Comparison of ENCODE assay signal across 21 cellular contexts in the genomic region with DNA sequence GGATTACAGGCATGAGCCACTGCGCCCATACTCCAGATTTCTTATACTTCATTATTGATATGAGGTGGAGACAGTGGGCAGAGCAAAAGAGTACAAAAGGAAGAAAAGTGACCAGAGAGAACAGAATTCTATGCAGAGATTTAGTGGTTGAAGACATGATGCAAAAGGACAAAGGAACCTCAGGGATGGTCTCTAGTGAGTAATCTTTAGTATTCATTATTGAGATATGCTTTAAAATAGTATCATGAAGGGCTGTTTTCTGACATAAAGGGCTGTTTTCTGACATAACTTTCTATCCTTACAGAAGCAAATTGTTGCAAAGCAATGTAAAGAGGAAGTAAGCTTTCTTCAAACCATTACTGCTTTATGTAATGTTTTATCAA.
DNase-seq lines count a peak whose midpoint lies in the region; ATAC-seq, FAIRE-seq and TF ChIP-seq lines count a peak whose summit lies in the region.
"Had no signal": no experiment of that assay in that cellular context is flagged by ENCODE, and none has a peak within 500 bp of the region (broad histone marks: within the 10 kb centered on the region; RNA-seq: fewer than 3 reads in every experiment).

No MANE protein-coding gene starts in this region.

- peak in 1 of 2 experiments; percentile 37; a peak in 2 of 6 replicates for ATAC-seq in A549
- no peak for ATAC-seq in GM23338
- ATAC-seq in RWPE2 (ENCODE audit: low read depth): peak; percentile 62
- ATAC-seq: activated naive CD8-positive, alpha-beta T cell treated with anti-CD3 and anti-CD28 coated beads, Interleukin-2, amount 50 U/mL, for 24 hours; heart right ventricle; left ventricle myocardium superior had no signal

- DNase-seq in A549 (ENCODE audit: low read depth in 1 of 2, low spot score in 1 of 2) (no peak), GM23338 (ENCODE audit: low spot score) (no peak), RWPE2 (ENCODE audit: low spot score) (no peak), hepatocyte (ENCODE audit: low spot score) (no peak), DMS79 (lab: John Stamatoyannopoulos, UW) (no peak), activated gamma-delta T cell (lab: John Stamatoyannopoulos, UW) (no peak), vagina (ENCODE audit: extremely low spot score in 2 of 2) (no peak)
- DNase-seq in activated T-helper 1 cell treated with anti-CD3 and anti-CD28 coated beads, Interleukin-12 subunit alpha, Interleukin-12 subunit beta, Interleukin-2, Interleukin-4 antibody, amounts not matched to agents 30 ng/mL and 10 ng/mL and 1 ng/mL, durations not matched to agents 14 hours and 24 hours and 36 hours (ENCODE audit: low spot score): no peak
- DNase-seq: activated CD4-positive, alpha-beta T cell treated with anti-CD3 and anti-CD28 coated beads, Interleukin-2, amount 10 ng/mL, durations not matched to agents 24 days and 14 days; activated naive CD8-positive, alpha-beta T cell treated with anti-CD3 and anti-CD28 coated beads, Interleukin-2, amount 50 U/mL, for 24 hours; CD4-positive, CD25-positive, alpha-beta regulatory T cell; GF-D8; heart right ventricle; immature natural killer cell; left ventricle myocardium superior; NCI-H187; stimulated activated CD4-positive, alpha-beta T cell treated with anti-CD3 and anti-CD28 coated beads, Interleukin-12 subunit alpha, Interleukin-12 subunit beta, amount 100 ng/mL, for 4 hours; stimulated activated CD8-positive, alpha-beta memory T cell treated with anti-CD3 and anti-CD28 coated beads, Interleukin-4, amount 100 ng/mL, for 48 hours; T1000 had no signal

- H3K27me3 Mint-ChIP-seq in GM23338 (ENCODE audit: insufficient read depth, low read depth, poor library complexity): no peaks in the 10 kb centered on the region
- H3K27me3 Mint-ChIP-seq in activated T-helper 1 cell treated with anti-CD3 and anti-CD28 coated beads, Interleukin-12 subunit alpha, Interleukin-12 subunit beta, Interleukin-2, Interleukin-4 antibody, amounts not matched to agents 30 ng/mL and 10 ng/mL and 1 ng/mL, durations not matched to agents 14 hours and 24 hours and 36 hours (ENCODE audit: insufficient read depth): no peaks in the 10 kb centered on the region
- H3K27me3 Mint-ChIP-seq: activated naive CD8-positive, alpha-beta T cell treated with anti-CD3 and anti-CD28 coated beads, Interleukin-2, amount 50 U/mL, for 24 hours; CD4-positive, CD25-positive, alpha-beta regulatory T cell had no signal

- POLR2A ChIA-PET in A549 (lab: Yijun Ruan, JAX): interaction anchor here (0.7 to 0.9 kb wide), 2 partner anchors 21 to 318 kb away, joined by 3 read pairs; no protein-coding TSS in a partner anchor

- H3K9me3 ChIP-seq in A549: no peaks in the 10 kb centered on the region
- no peaks in the 10 kb centered on the region for H3K9me3 ChIP-seq in RWPE2 (ENCODE audit: severe bottlenecking)
- H3K9me3 ChIP-seq in hepatocyte (ENCODE audit: low read depth): no peaks in the 10 kb centered on the region
- H3K9me3 ChIP-seq in vagina: no peaks in the 10 kb centered on the region
- H3K9me3 ChIP-seq: heart right ventricle, MG63 had no signal

- H3K4me2 ChIP-seq in A549: peak overlapping the region; percentile 60
- no peak overlapping the region for H3K4me2 ChIP-seq in GM23338
- H3K4me2 ChIP-seq in hepatocyte: peak overlapping the region; percentile 30

- intact Hi-C loops in activated T-helper 1 cell treated with anti-CD3 and anti-CD28 coated beads, Interleukin-12 subunit alpha, Interleukin-12 subunit beta, Interleukin-2, Interleukin-4 antibody, amounts not matched to agents 30 ng/mL and 10 ng/mL and 1 ng/mL, durations not matched to agents 14 hours and 24 hours and 36 hours (cut with micrococcal nuclease): no loop called here
- intact Hi-C loops in vagina (cut with DNase I): no loop called here

- H3K9me2 ChIP-seq in GM23338 (ENCODE audit: insufficient read depth): peaks cover 3% of the 10 kb centered on the region; the same call in 1 of the 2 replicates
- no peaks in the 10 kb centered on the region for H3K9me2 ChIP-seq in hepatocyte (replicated peaks; ENCODE audit: insufficient read depth)

- CTCF ChIA-PET in A549 (lab: Yijun Ruan, JAX): interaction anchor here (0.6 to 0.9 kb wide), 2 partner anchors 21 to 79 kb away, joined by 3 read pairs; no protein-coding TSS in a partner anchor

- no peaks in the 10 kb centered on the region for H3F3A ChIP-seq in GM23338 (replicated peaks; ENCODE audit: low read depth)

- H3K36me3 Mint-ChIP-seq in GM23338 (ENCODE audit: low read depth): no peaks in the 10 kb centered on the region
- H3K36me3 Mint-ChIP-seq in activated T-helper 1 cell treated with anti-CD3 and anti-CD28 coated beads, Interleukin-12 subunit alpha, Interleukin-12 subunit beta, Interleukin-2, Interleukin-4 antibody, amounts not matched to agents 30 ng/mL and 10 ng/mL and 1 ng/mL, durations not matched to agents 14 hours and 24 hours and 36 hours (ENCODE audit: low read depth): no peaks in the 10 kb centered on the region

- H3K4me1 ChIP-seq in A549 (peaks cover 39% of the 10 kb centered on the region), GM23338 (ENCODE audit: insufficient read depth) (peaks cover 20% of the 10 kb centered on the region; the same call in 1 of the 2 replicates), RWPE2 (ENCODE audit: insufficient read depth, poor library complexity, severe bottlenecking) (peaks cover 11% of the 10 kb centered on the region), hepatocyte (ENCODE audit: insufficient read depth) (no peaks in the 10 kb centered on the region), vagina (peaks cover 9% of the 10 kb centered on the region)

- H3K27ac ChIP-seq in A549 (peak overlapping the region in 1 of 2 experiments; percentile 30; a peak in 2 of 6 replicates), GM23338 (ENCODE audit: low read depth) (no peak overlapping the region), RWPE2 (ENCODE audit: poor library complexity, severe bottlenecking) (peak overlapping the region; percentile 68), hepatocyte (no peak overlapping the region), vagina (no peak overlapping the region)
- H3K27ac ChIP-seq: coronary artery, heart right ventricle had no signal

- H3K27me3 ChIP-seq in GM23338 (ENCODE audit: insufficient read depth): no peaks in the 10 kb centered on the region
- no peaks in the 10 kb centered on the region for H3K27me3 ChIP-seq in RWPE2 (ENCODE audit: insufficient read depth, poor library complexity, severe bottlenecking)
- H3K27me3 ChIP-seq in hepatocyte: no peaks in the 10 kb centered on the region
- no peaks in the 10 kb centered on the region for H3K27me3 ChIP-seq in vagina
- H3K27me3 ChIP-seq: heart right ventricle, MG63 had no signal

- H3K4me3 Mint-ChIP-seq in GM23338: no peak overlapping the region
- no peak overlapping the region for H3K4me3 Mint-ChIP-seq in activated T-helper 1 cell treated with anti-CD3 and anti-CD28 coated beads, Interleukin-12 subunit alpha, Interleukin-12 subunit beta, Interleukin-2, Interleukin-4 antibody, amounts not matched to agents 30 ng/mL and 10 ng/mL and 1 ng/mL, durations not matched to agents 14 hours and 24 hours and 36 hours
- H3K4me3 Mint-ChIP-seq: activated CD4-positive, alpha-beta T cell treated with anti-CD3 and anti-CD28 coated beads, Interleukin-2, amount 10 ng/mL, durations not matched to agents 24 days and 14 days; activated naive CD8-positive, alpha-beta T cell treated with anti-CD3 and anti-CD28 coated beads, Interleukin-2, amount 50 U/mL, for 24 hours; CD4-positive, CD25-positive, alpha-beta regulatory T cell; immature natural killer cell had no signal

- FAIRE-seq in A549 (lab: Jason Lieb, UNC): no peak

- TF ChIP-seq CTCF in A549 (IDR thresholded peaks at IDR 0.05) (no peak), GM23338 (conservative IDR thresholded peaks at IDR 0.05; ENCODE audit: low read depth in 2 of 2) (no peak), RWPE2 (IDR thresholded peaks at IDR 0.05; ENCODE audit: poor library complexity, severe bottlenecking) (no peak), hepatocyte (IDR thresholded peaks at IDR 0.05; ENCODE audit: poor library complexity) (no peak), vagina (IDR thresholded peaks at IDR 0.05) (no peak)

- 89% methylated on average over 1 of the region's 1 CpG for WGBS in A549 (ENCODE audit: missing lambda C conversion rate)
- WGBS in hepatocyte (ENCODE audit: low lambda C conversion rate, missing lambda C conversion rate): 100% methylated on average over 1 of the region's 1 CpG

- TF ChIP-seq RAD21 in A549 (conservative IDR thresholded peaks at IDR 0.05 in 1 of 2, IDR thresholded peaks at IDR 0.05 in 1 of 2): no peak

- peaks cover 13% of the 10 kb centered on the region for H3K4me1 Mint-ChIP-seq in GM23338
- no peaks in the 10 kb centered on the region for H3K4me1 Mint-ChIP-seq in activated T-helper 1 cell treated with anti-CD3 and anti-CD28 coated beads, Interleukin-12 subunit alpha, Interleukin-12 subunit beta, Interleukin-2, Interleukin-4 antibody, amounts not matched to agents 30 ng/mL and 10 ng/mL and 1 ng/mL, durations not matched to agents 14 hours and 24 hours and 36 hours (ENCODE audit: low read depth)
- H3K4me1 Mint-ChIP-seq: activated CD4-positive, alpha-beta T cell treated with anti-CD3 and anti-CD28 coated beads, Interleukin-2, amount 10 ng/mL, durations not matched to agents 24 days and 14 days; activated naive CD8-positive, alpha-beta T cell treated with anti-CD3 and anti-CD28 coated beads, Interleukin-2, amount 50 U/mL, for 24 hours; immature natural killer cell had no signal

- TF ChIP-seq EP300 in A549 (IDR thresholded peaks at IDR 0.05): no peak

- H2AFZ ChIP-seq in GM23338 (no peak overlapping the region), hepatocyte (no peak overlapping the region)

- H3K4me3 ChIP-seq in A549 (no peak overlapping the region), GM23338 (no peak overlapping the region), RWPE2 (ENCODE audit: severe bottlenecking) (no peak overlapping the region), hepatocyte (no peak overlapping the region), vagina (no peak overlapping the region)
- H3K4me3 ChIP-seq: coronary artery, heart right ventricle, MG63 had no signal

- no peaks in the 10 kb centered on the region for H3K9me3 Mint-ChIP-seq in GM23338
- no peaks in the 10 kb centered on the region for H3K9me3 Mint-ChIP-seq in activated T-helper 1 cell treated with anti-CD3 and anti-CD28 coated beads, Interleukin-12 subunit alpha, Interleukin-12 subunit beta, Interleukin-2, Interleukin-4 antibody, amounts not matched to agents 30 ng/mL and 10 ng/mL and 1 ng/mL, durations not matched to agents 14 hours and 24 hours and 36 hours
- H3K9me3 Mint-ChIP-seq: activated naive CD8-positive, alpha-beta T cell treated with anti-CD3 and anti-CD28 coated beads, Interleukin-2, amount 50 U/mL, for 24 hours; immature natural killer cell had no signal

- no peaks in the 10 kb centered on the region; the same call in 1 of the 2 replicates for H4K20me1 ChIP-seq in GM23338 (replicated peaks; ENCODE audit: insufficient read depth)
- no peaks in the 10 kb centered on the region for H4K20me1 ChIP-seq in hepatocyte (ENCODE audit: insufficient read depth, poor library complexity, severe bottlenecking)

- no peaks in the 10 kb centered on the region for H3K36me3 ChIP-seq in GM23338 (ENCODE audit: insufficient read depth)
- no peaks in the 10 kb centered on the region for H3K36me3 ChIP-seq in RWPE2 (ENCODE audit: low read depth)
- no peaks in the 10 kb centered on the region for H3K36me3 ChIP-seq in hepatocyte (replicated peaks; ENCODE audit: insufficient read depth, low read depth)
- H3K36me3 ChIP-seq in vagina: no peaks in the 10 kb centered on the region
- H3K36me3 ChIP-seq: heart right ventricle, MG63 had no signal

- peaks cover 10% of the 10 kb centered on the region for H3K79me2 ChIP-seq in GM23338 (replicated peaks; ENCODE audit: insufficient read depth)
- H3K79me2 ChIP-seq in hepatocyte: peaks cover 24% of the 10 kb centered on the region

- H3K27ac Mint-ChIP-seq in GM23338: peak overlapping the region; percentile 47; the same call in 1 of the 2 replicates
- H3K27ac Mint-ChIP-seq in activated T-helper 1 cell treated with anti-CD3 and anti-CD28 coated beads, Interleukin-12 subunit alpha, Interleukin-12 subunit beta, Interleukin-2, Interleukin-4 antibody, amounts not matched to agents 30 ng/mL and 10 ng/mL and 1 ng/mL, durations not matched to agents 14 hours and 24 hours and 36 hours: no peak overlapping the region
- H3K27ac Mint-ChIP-seq: activated CD4-positive, alpha-beta T cell treated with anti-CD3 and anti-CD28 coated beads, Interleukin-2, amount 10 ng/mL, durations not matched to agents 24 days and 14 days; activated naive CD8-positive, alpha-beta T cell treated with anti-CD3 and anti-CD28 coated beads, Interleukin-2, amount 50 U/mL, for 24 hours; CD4-positive, CD25-positive, alpha-beta regulatory T cell; immature natural killer cell had no signal

- TF ChIP-seq POLR2A in A549 (IDR thresholded peaks at IDR 0.05; ENCODE audit: low read length) (no peak), vagina (IDR thresholded peaks at IDR 0.05) (no peak)
